8 cellular contexts compared by ENCODE assay signal in genomic region chr2:226792155-226792871, GRCh38. TPM values are rescaled to one million over a fixed set of nuclear protein-coding genes. Genes with fewer than 3 reads are reported as not detected.
DNase-seq lines count a peak whose midpoint lies in the region; ATAC-seq, FAIRE-seq and TF ChIP-seq lines count a peak whose summit lies in the region.

No MANE protein-coding gene starts in this region.

- H3K4me1 ChIP-seq in K562 (replicated peaks in 1 of 2; ENCODE audit: control insufficient read depth in 2 of 2, insufficient read depth in 2 of 2, low read length in 2 of 2) (peaks cover 0 to 20% of the 10 kb centered on the region in 2 experiments; a peak in 3 of 5 replicates), lung (ENCODE audit: control insufficient read depth in 2 of 2, insufficient read depth in 2 of 2, low read length in 2 of 2) (peaks cover 14 to 18% of the 10 kb centered on the region in 2 donors), aorta (ENCODE audit: control insufficient read depth in 1 of 2, insufficient read depth in 2 of 2, low read length in 2 of 2) (peaks cover 0 to 5% of the 10 kb centered on the region in 2 donors)

- no peak for TF ChIP-seq CTCF in CD4-positive, alpha-beta T cell (IDR thresholded peaks at IDR 0.05)
- TF ChIP-seq CTCF in K562 (IDR thresholded peaks at IDR 0.05 in 2 of 3, conservative IDR thresholded peaks at IDR 0.05 in 1 of 3; ENCODE audit: insufficient read depth in 2 of 3, low read depth in 1 of 3, low read length in 3 of 3) (no peak), lung (IDR thresholded peaks at IDR 0.05; ENCODE audit: control extremely low read depth, extremely low read depth) (no peak)

- intact Hi-C loops in CD4-positive, alpha-beta T cell (cut with DNase I, micrococcal nuclease) = loop anchor here in 1 of 2 experiments (10.0 kb wide), 2 partner anchors 532 to 1508 kb away; partner anchors contain the start of gene MFF
- intact Hi-C loops in K562 (cut with micrococcal nuclease) = no loop called here
- intact Hi-C loops in aorta (cut with DNase I) = loop anchor here (5.0 to 10.0 kb wide), 3 partner anchors 35 to 288 kb away; no protein-coding TSS in a partner anchor

- H3K4me1 Mint-ChIP-seq in CD4-positive, alpha-beta T cell (ENCODE audit: low read depth) = peaks cover 31% of the 10 kb centered on the region
- H3K4me1 Mint-ChIP-seq in IgD-negative memory B cell = peaks cover 20 to 27% (median 22%) of the 10 kb centered on the region in 3 donors

- peak overlapping the region; percentile 61 for H3K4me2 ChIP-seq in K562 (ENCODE audit: insufficient read depth, low read length)

- peak overlapping the region; percentile 86 for H3K4me3 Mint-ChIP-seq in CD4-positive, alpha-beta T cell
- H3K4me3 Mint-ChIP-seq in IgD-negative memory B cell = peak overlapping the region; percentile 89 to 99 (median 93)

- in situ Hi-C loops in K562 (cut with MboI) = no loop called here

- POLR2A ChIA-PET in CD4-positive, alpha-beta T cell (lab: Charles Lee) = interaction anchor here (1.2 to 1.6 kb wide), 2 partner anchors 19 to 43 kb away, joined by 3 to 11 read pairs; partner anchors contain the start of gene RHBDD1
- POLR2A ChIA-PET in K562 (lab: Yijun Ruan, JAX) = interaction anchor here (0.9 to 1.0 kb wide), 2 partner anchors 33 to 190 kb away, joined by 3 read pairs; no protein-coding TSS in a partner anchor

- H3K36me3 Mint-ChIP-seq in CD4-positive, alpha-beta T cell (ENCODE audit: low read depth) = peaks cover 5% of the 10 kb centered on the region
- no peaks in the 10 kb centered on the region for H3K36me3 Mint-ChIP-seq in IgD-negative memory B cell

- H2AFZ ChIP-seq in K562 (ENCODE audit: low read depth, low read length) = peak overlapping the region; percentile 86

- no peak for DNase-seq in CD4-positive, alpha-beta T cell
- DNase-seq in K562 (ENCODE audit: extremely low read depth in 1 of 4, low spot score in 3 of 4) (no peak), lung (ENCODE audit: low spot score) (no peak), aorta (no peak), NCI-H2196 treated with DMSO at 0.1 percent for 48 hours (lab: John Stamatoyannopoulos, UW; ENCODE audit: unreplicated experiment) (no peak), iPS-NIHi7 (ENCODE audit: extremely low spot score) (no peak)
- DNase-seq in stimulated activated CD4-positive, alpha-beta T cell treated with anti-CD3 and anti-CD28 coated beads, Interleukin-15, amount 100 ng/mL, for 24 hours = no peak

- 48% methylated on average over 5 of the region's 7 CpGs for WGBS in K562 (ENCODE audit: insufficient coverage, low coverage, missing lambda C conversion rate)
- 46 to 48% methylated on average over 7 of the region's 7 CpGs for WGBS in lung, 2 donors
- 27 to 28% methylated on average over 7 of the region's 7 CpGs for WGBS in aorta, 2 donors

- no peak for TF ChIP-seq EP300 in K562 (IDR thresholded peaks at IDR 0.05; ENCODE audit: low read length)

- ATAC-seq in CD4-positive, alpha-beta T cell (ENCODE audit: poor library complexity) = no peak
- no peak for ATAC-seq in K562
- ATAC-seq in lung (ENCODE audit: insufficient read depth, low FRiP score) = no peak
- ATAC-seq in aorta (ENCODE audit: low FRiP score) = no peak

- no peaks in the 10 kb centered on the region for H3K9me3 Mint-ChIP-seq in CD4-positive, alpha-beta T cell
- H3K9me3 Mint-ChIP-seq in IgD-negative memory B cell = no peaks in the 10 kb centered on the region

- TF ChIP-seq POLR2A in K562 (conservative IDR thresholded peaks at IDR 0.05) = no peak

- H3K4me3 ChIP-seq in K562 = peak overlapping the region; percentile 51
- no peak overlapping the region for H3K4me3 ChIP-seq in lung
- peak overlapping the region; percentile 19 to 59 for H3K4me3 ChIP-seq in aorta (ENCODE audit: low read length in 2 of 2)

- peak overlapping the region; percentile 97 for H3K27ac Mint-ChIP-seq in CD4-positive, alpha-beta T cell
- H3K27ac Mint-ChIP-seq in IgD-negative memory B cell = peak overlapping the region; percentile 92 to 99 (median 98)

- H3K27me3 ChIP-seq in CD4-positive, alpha-beta T cell (ENCODE audit: control insufficient read depth, insufficient read depth, low read length) = no peaks in the 10 kb centered on the region
- peaks cover 0 to 5% of the 10 kb centered on the region in 2 experiments; a peak in 1 of 5 replicates for H3K27me3 ChIP-seq in K562 (ENCODE audit: control insufficient read depth in 2 of 2, insufficient read depth in 2 of 2, low read length in 2 of 2)
- no peaks in the 10 kb centered on the region for H3K27me3 ChIP-seq in lung (ENCODE audit: control insufficient read depth, insufficient read depth)
- H3K27me3 ChIP-seq in aorta (ENCODE audit: control insufficient read depth in 1 of 2, insufficient read depth in 2 of 2, low read length in 1 of 2) = no peaks in the 10 kb centered on the region

- no peaks in the 10 kb centered on the region for H4K20me1 ChIP-seq in K562 (replicated peaks; ENCODE audit: control insufficient read depth, insufficient read depth, low read length)

- CTCF ChIA-PET in CD4-positive, alpha-beta T cell (lab: Charles Lee) = interaction anchor here (3.1 kb wide), 1 partner anchor 10 kb away, joined by 13 read pairs; no protein-coding TSS in a partner anchor
- CTCF ChIA-PET in K562 (lab: Yijun Ruan, JAX; ENCODE audit: low intra/inter-chr PET ratio) = no interaction called here

- no peaks in the 10 kb centered on the region for H3K27me3 Mint-ChIP-seq in CD4-positive, alpha-beta T cell
- no peaks in the 10 kb centered on the region for H3K27me3 Mint-ChIP-seq in IgD-negative memory B cell

- BruUV-seq in K562 (replicated peaks; lab: Mats Ljungman, UMichigan) = TSS peak; percentile 87

- peak overlapping the region; percentile 79 to 82; a peak in 3 of 4 replicates for H3K9ac ChIP-seq in K562 (ENCODE audit: insufficient read depth in 1 of 2, low read depth in 2 of 2, low read length in 2 of 2)

- H3K79me2 ChIP-seq in K562 (ENCODE audit: control insufficient read depth, insufficient read depth, low read length) = no peaks in the 10 kb centered on the region

- peak overlapping the region; percentile 88 for H3K27ac ChIP-seq in CD4-positive, alpha-beta T cell (ENCODE audit: low read depth, low read length)
- H3K27ac ChIP-seq in K562 (ENCODE audit: extremely low read depth, low read depth, low read length) (peak overlapping the region; percentile 78; the same call in 1 of the 3 replicates), lung (ENCODE audit: low read depth in 1 of 2, low read length in 1 of 2) (peak overlapping the region; percentile 65 to 91), aorta (ENCODE audit: low read depth in 1 of 2, low read length in 2 of 2) (peak overlapping the region; percentile 80 to 94)

- H3K36me3 ChIP-seq in K562 (ENCODE audit: control insufficient read depth, insufficient read depth, low read length) (no peaks in the 10 kb centered on the region), lung (ENCODE audit: control insufficient read depth in 2 of 2, insufficient read depth in 2 of 2, low read length in 2 of 2) (no peaks in the 10 kb centered on the region), aorta (ENCODE audit: control insufficient read depth in 1 of 2, insufficient read depth in 2 of 2, low read length in 1 of 2) (no peaks in the 10 kb centered on the region)

- no peaks in the 10 kb centered on the region for H3K9me3 ChIP-seq in CD4-positive, alpha-beta T cell (ENCODE audit: control insufficient read depth, low read length)
- no peaks in the 10 kb centered on the region; the same call in 1 of the 2 replicates for H3K9me3 ChIP-seq in K562 (replicated peaks; ENCODE audit: control insufficient read depth, insufficient read depth, low read depth, low read length)
- no peaks in the 10 kb centered on the region for H3K9me3 ChIP-seq in lung (ENCODE audit: control insufficient read depth in 2 of 2, insufficient read depth in 1 of 2, low read length in 1 of 2)
- no peaks in the 10 kb centered on the region for H3K9me3 ChIP-seq in aorta (ENCODE audit: control insufficient read depth, low read length)

- no peaks in the 10 kb centered on the region for H3K9me1 ChIP-seq in K562 (ENCODE audit: control insufficient read depth, insufficient read depth, low read length)

- TF ChIP-seq RAD21 in K562 (CRISPR knock-in tag; conservative IDR thresholded peaks at IDR 0.05 in 1 of 2, IDR thresholded peaks at IDR 0.05 in 1 of 2) = no peak

- FAIRE-seq in K562 (lab: Jason Lieb, UNC) = no peak

RNA-seq across cellular contexts. Expression of gene IRS1, which starts 7.3 kb away (rescaled TPM):
- total RNA-seq in CD4-positive, alpha-beta T cell = 1 to 10 TPM; 2.9 TPM
- polyA plus RNA-seq in IgD-negative memory B cell (0.21 TPM), K562 (2011; rRNA removed) (0.01 and 0.04 TPM in 2 replicates), K562 (2014; fragmentation: Illumina TruSeq; extraction: Trizol) (0.06 TPM in 2 replicates), K562 (2014; fragmentation: Nextera tagmentation; extraction: Ambion mirVana) (under 1 TPM in 1 of 2 experiments, not detected in 1; under 0.01 TPM), K562 (2014; rRNA removed) (0.09 and 0.20 TPM in 2 replicates), lung (1 to 10 TPM; 3.1 to 4.9 TPM), aorta (1 to 10 TPM; 2.1 to 2.5 TPM)
- 0.42 and 0.60 TPM in 2 replicates for total RNA-seq in K562 (2011; cell fraction: chromatin; rRNA removed; ENCODE audit: low replicate concordance)
- total RNA-seq in K562 (2011; cell fraction: nucleolus; rRNA removed) = 0.67 and 0.92 TPM in 2 replicates
- 0.23 and 0.29 TPM in 2 replicates for total RNA-seq in K562 (2011; cell fraction: nucleoplasm; rRNA removed)
- total RNA-seq in K562 (2014; rRNA removed) (0.12 and 0.14 TPM in 2 replicates), K562 (2014; rRNA removed; fragmentation: Illumina TruSeq; extraction: Trizol) (0.03 and 0.04 TPM in 2 replicates), K562 (2015; rRNA removed; fragmentation: Illumina TruSeq; extraction: Trizol) (0.11 TPM in 2 replicates), K562 (2021) (0.31 and 0.51 TPM in 2 replicates), lung (10 to 100 TPM; 10.9 to 36.7 TPM), aorta (10 to 100 TPM; 13.8 to 16.6 TPM)
- polyA plus RNA-seq in K562 (2011; cell fraction: cytosol; rRNA removed) = under 0.01 and 0.18 TPM in 2 replicates
- polyA plus RNA-seq in K562 (2011; cell fraction: nucleus; rRNA removed) = 0.03 and 0.40 TPM in 2 replicates
- 0.12 and 0.14 TPM in 2 replicates for polyA plus RNA-seq in K562 (2012)
- polyA minus RNA-seq in K562 (2011; rRNA and poly(A)+ RNA removed) = 0.03 and 0.07 TPM in 2 replicates
- polyA minus RNA-seq in K562 (2011; cell fraction: cytosol; rRNA and poly(A)+ RNA removed) = 0.19 TPM in 1 of 2 replicates, not detected in the other
- 0.11 and 0.40 TPM in 2 replicates for polyA minus RNA-seq in K562 (2011; cell fraction: nucleus; rRNA and poly(A)+ RNA removed)

RNA-seq across cellular contexts. Expression of gene RHBDD1, which starts 43.5 kb away (rescaled TPM):
- 10 to 100 TPM; 43.8 to 47.1 TPM for total RNA-seq in CD4-positive, alpha-beta T cell
- polyA plus RNA-seq in IgD-negative memory B cell (32.0 TPM), K562 (2011; rRNA removed) (28.6 and 34.8 TPM in 2 replicates), K562 (2014; fragmentation: Illumina TruSeq; extraction: Trizol) (24.0 and 24.9 TPM in 2 replicates), K562 (2014; fragmentation: Nextera tagmentation; extraction: Ambion mirVana) (10 to 100 TPM in 1 of 2 experiments, 1 to 10 TPM in 1; 9.1 to 14.2 TPM), K562 (2014; rRNA removed) (10.6 and 13.6 TPM in 2 replicates), lung (1 to 10 TPM; 4.8 to 9.1 TPM), aorta (1 to 10 TPM; 6.0 to 8.4 TPM)
- total RNA-seq in K562 (2011; cell fraction: chromatin; rRNA removed; ENCODE audit: low replicate concordance) = 108 and 192 TPM in 2 replicates
- 31.2 and 43.4 TPM in 2 replicates for total RNA-seq in K562 (2011; cell fraction: nucleolus; rRNA removed)
- 85.6 and 92.8 TPM in 2 replicates for total RNA-seq in K562 (2011; cell fraction: nucleoplasm; rRNA removed)
- total RNA-seq in K562 (2014; rRNA removed) (4.8 and 8.6 TPM in 2 replicates), K562 (2014; rRNA removed; fragmentation: Illumina TruSeq; extraction: Trizol) (26.9 and 28.0 TPM in 2 replicates), K562 (2015; rRNA removed; fragmentation: Illumina TruSeq; extraction: Trizol) (14.4 and 15.6 TPM in 2 replicates), K562 (2021) (30.8 and 33.8 TPM in 2 replicates), lung (10 to 100 TPM; 40.3 to 66.4 TPM), aorta (10 to 100 TPM; 35.6 to 39.2 TPM)
- polyA plus RNA-seq in K562 (2011; cell fraction: cytosol; rRNA removed) = 13.1 and 17.5 TPM in 2 replicates
- polyA plus RNA-seq in K562 (2011; cell fraction: nucleus; rRNA removed) = 20.6 and 30.3 TPM in 2 replicates
- polyA plus RNA-seq in K562 (2012) = 18.0 and 23.4 TPM in 2 replicates
- 102 and 135 TPM in 2 replicates for polyA minus RNA-seq in K562 (2011; rRNA and poly(A)+ RNA removed)
- polyA minus RNA-seq in K562 (2011; cell fraction: cytosol; rRNA and poly(A)+ RNA removed) = 23.8 and 36.8 TPM in 2 replicates
- polyA minus RNA-seq in K562 (2011; cell fraction: nucleus; rRNA and poly(A)+ RNA removed) = 42.4 and 73.3 TPM in 2 replicates
